16 cellular contexts compared by ENCODE assay signal in genomic region chr19:49558591-49558990, GRCh38. TPM values are rescaled to one million over a fixed set of nuclear protein-coding genes. Genes with fewer than 3 reads are reported as not detected.
A peak's percentile ranks its signal among the peaks of the same experiment; 100 is the strongest.
DNase-seq lines count a peak whose midpoint lies in the region; FAIRE-seq and TF ChIP-seq lines count a peak whose summit lies in the region.
"Had no signal": no experiment of that assay in that cellular context is flagged by ENCODE, and none has a peak within 500 bp of the region (broad histone marks: within the 10 kb centered on the region; RNA-seq: fewer than 3 reads in every experiment).

No MANE protein-coding gene starts in this region.

- H3K4me1 Mint-ChIP-seq in activated CD4-positive, alpha-beta T cell treated with anti-CD3 and anti-CD28 coated beads, Interleukin-2, amount 10 ng/mL, durations not matched to agents 7 days and 5 days, result peaks cover 86% of the 10 kb centered on the region
- peaks cover 74% of the 10 kb centered on the region for H3K4me1 Mint-ChIP-seq in activated naive CD8-positive, alpha-beta T cell (ENCODE audit: low read depth)

- TF ChIP-seq POLR2A in GM12892 (IDR thresholded peaks at IDR 0.05; ENCODE audit: low read depth, low read length), result no peak

- no peak for FAIRE-seq in GM12892 (lab: Jason Lieb, UNC)

- CTCF ChIA-PET in activated CD4-positive, alpha-beta T cell treated with anti-CD3 and anti-CD28 coated beads, Interleukin-2, amount 10 ng/mL, durations not matched to agents 7 days and 5 days (lab: Charles Lee), result interaction anchor here (0.6 to 9.7 kb wide), 16 partner anchors 10 to 227 kb away, joined by 3 to 95 read pairs (median 3); partner anchors contain the start of genes FLT3LG and RPS11

- H3K27me3 Mint-ChIP-seq in activated CD4-positive, alpha-beta T cell treated with anti-CD3 and anti-CD28 coated beads, Interleukin-2, amount 10 ng/mL, durations not matched to agents 7 days and 5 days, result no peaks in the 10 kb centered on the region
- H3K27me3 Mint-ChIP-seq in activated naive CD8-positive, alpha-beta T cell, result no peaks in the 10 kb centered on the region

- H3K4me3 Mint-ChIP-seq in activated CD4-positive, alpha-beta T cell treated with anti-CD3 and anti-CD28 coated beads, Interleukin-2, amount 10 ng/mL, durations not matched to agents 7 days and 5 days, result peak overlapping the region; percentile 84
- H3K4me3 Mint-ChIP-seq in activated naive CD8-positive, alpha-beta T cell, result peak overlapping the region; percentile 87

- POLR2A ChIA-PET in activated CD4-positive, alpha-beta T cell treated with anti-CD3 and anti-CD28 coated beads, Interleukin-2, amount 10 ng/mL, durations not matched to agents 7 days and 5 days (lab: Charles Lee), result interaction anchor here (1.6 kb wide), 1 partner anchor 11 kb away, joined by 11 read pairs; no protein-coding TSS in a partner anchor

- peak overlapping the region; percentile 94 for H3K27ac Mint-ChIP-seq in activated CD4-positive, alpha-beta T cell treated with anti-CD3 and anti-CD28 coated beads, Interleukin-2, amount 10 ng/mL, durations not matched to agents 7 days and 5 days
- H3K27ac Mint-ChIP-seq in activated naive CD8-positive, alpha-beta T cell, result peak overlapping the region; percentile 97

- peaks cover 71% of the 10 kb centered on the region for H3K36me3 Mint-ChIP-seq in activated CD4-positive, alpha-beta T cell treated with anti-CD3 and anti-CD28 coated beads, Interleukin-2, amount 10 ng/mL, durations not matched to agents 7 days and 5 days (ENCODE audit: low read depth)
- H3K36me3 Mint-ChIP-seq in activated naive CD8-positive, alpha-beta T cell, result peaks cover 9% of the 10 kb centered on the region

- DNase-seq in NCI-H82 (lab: John Stamatoyannopoulos, UW), result peak; percentile 44
- no peak for DNase-seq in NCI-H82 treated with DMSO at 0.1 percent for 48 hours (lab: John Stamatoyannopoulos, UW; ENCODE audit: unreplicated experiment)
- DNase-seq in activated CD4-positive, alpha-beta T cell treated with anti-CD3 and anti-CD28 coated beads, Interleukin-2, amount 10 ng/mL, durations not matched to agents 7 days and 5 days, result peak; percentile 64
- peak; percentile 29 for DNase-seq in stimulated activated CD4-positive, alpha-beta T cell treated with anti-CD3 and anti-CD28 coated beads, Interleukin-4, amount 100 ng/mL, for 1 hour
- DNase-seq in NCI-H510A treated with DMSO at 0.1 percent for 48 hours (lab: John Stamatoyannopoulos, UW), result no peak
- no peak for DNase-seq in GM12892 (ENCODE audit: insufficient read length)
- no peak for DNase-seq in cerebellar nuclear complex (lab: John Stamatoyannopoulos, UW)
- DNase-seq: amygdala, foreskin melanocyte, Karpas-422, left ventricle myocardium superior, NCI-H1436, NCI-H446, SJCRH30, tibial artery had no signal

- no peaks in the 10 kb centered on the region for H3K9me3 Mint-ChIP-seq in activated CD4-positive, alpha-beta T cell treated with anti-CD3 and anti-CD28 coated beads, Interleukin-2, amount 10 ng/mL, durations not matched to agents 7 days and 5 days
- no peaks in the 10 kb centered on the region for H3K9me3 Mint-ChIP-seq in activated naive CD8-positive, alpha-beta T cell (ENCODE audit: low read depth)

RNA-seq across cellular contexts. Expression of gene NOSIP, which starts 21.8 kb away (rescaled TPM):
- total RNA-seq in activated CD4-positive, alpha-beta T cell treated with anti-CD3 and anti-CD28 coated beads, Interleukin-2, amount 10 ng/mL, durations not matched to agents 7 days and 5 days, result 100 to 1,000 TPM; 288 TPM
- polyA plus RNA-seq in GM12892 (2012; ENCODE audit: missing spikeins), result 19.3 TPM

RNA-seq across cellular contexts. Expression of gene PRRG2, which starts 22.5 kb away (rescaled TPM):
- total RNA-seq in activated CD4-positive, alpha-beta T cell treated with anti-CD3 and anti-CD28 coated beads, Interleukin-2, amount 10 ng/mL, durations not matched to agents 7 days and 5 days, result 1 to 10 TPM; 1.1 TPM
- polyA plus RNA-seq in GM12892 (2012; ENCODE audit: missing spikeins), result 0.47 TPM

RNA-seq across cellular contexts. Expression of gene RCN3, which starts 30.8 kb away (rescaled TPM):
- 1 to 10 TPM; 4.2 TPM for total RNA-seq in activated CD4-positive, alpha-beta T cell treated with anti-CD3 and anti-CD28 coated beads, Interleukin-2, amount 10 ng/mL, durations not matched to agents 7 days and 5 days
- 0.23 TPM for polyA plus RNA-seq in GM12892 (2012; ENCODE audit: missing spikeins)

RNA-seq across cellular contexts. Expression of gene PRR12, which starts 32.4 kb away (rescaled TPM):
- total RNA-seq in activated CD4-positive, alpha-beta T cell treated with anti-CD3 and anti-CD28 coated beads, Interleukin-2, amount 10 ng/mL, durations not matched to agents 7 days and 5 days, result 10 to 100 TPM; 41.5 to 45.9 TPM
- polyA plus RNA-seq in GM12892 (2012; ENCODE audit: missing spikeins), result 2.0 TPM

RNA-seq across cellular contexts. Expression of gene FCGRT, which starts 46.1 kb away (rescaled TPM):
- total RNA-seq in activated CD4-positive, alpha-beta T cell treated with anti-CD3 and anti-CD28 coated beads, Interleukin-2, amount 10 ng/mL, durations not matched to agents 7 days and 5 days, result 10 to 100 TPM; 25.0 to 27.4 TPM
- not detected for polyA plus RNA-seq in GM12892 (2012; ENCODE audit: missing spikeins)

Comparison
In these comparisons a context has a peak if more than half of its experiments do, and no peak if none do; other contexts are left out.
1. DNase-seq: peak in NCI-H82 (single experiment), activated CD4-positive, alpha-beta T cell treated with anti-CD3 and anti-CD28 coated beads, Interleukin-2, amount 10 ng/mL, durations not matched to agents 7 days and 5 days (single experiment) and stimulated activated CD4-positive, alpha-beta T cell treated with anti-CD3 and anti-CD28 coated beads, Interleukin-4, amount 100 ng/mL, for 1 hour (single experiment); none in NCI-H82 treated with DMSO at 0.1 percent for 48 hours (single experiment), NCI-H510A treated with DMSO at 0.1 percent for 48 hours (single experiment), GM12892 (single experiment) and cerebellar nuclear complex (0 of 2).